In genomic region chr1:234681990-234682389, GRCh38 we compare ENCODE assay signal across 23 cellular contexts.
DNase-seq lines count a peak whose midpoint lies in the region; ATAC-seq, FAIRE-seq and TF ChIP-seq lines count a peak whose summit lies in the region.
"Had no signal": no experiment of that assay in that cellular context is flagged by ENCODE, and none has a peak within 500 bp of the region (broad histone marks: within the 10 kb centered on the region; RNA-seq: fewer than 3 reads in every experiment).

No MANE protein-coding gene starts in this region.

- H3K4me3 ChIP-seq in K562 (no peak overlapping the region), esophagus muscularis mucosa (no peak overlapping the region), prostate gland (no peak overlapping the region)
- H3K4me3 ChIP-seq: BLaER1 treated with 17β-estradiol and CSF1 and Interleukin-3, amounts not matched to agents 10 nM and 100 nM had no signal

- no peak for TF ChIP-seq CTCF in K562 (IDR thresholded peaks at IDR 0.05 in 2 of 3, conservative IDR thresholded peaks at IDR 0.05 in 1 of 3; ENCODE audit: insufficient read depth in 2 of 3, low read depth in 1 of 3, low read length in 3 of 3)
- TF ChIP-seq CTCF in esophagus muscularis mucosa (IDR thresholded peaks at IDR 0.05) = no peak
- TF ChIP-seq CTCF in prostate gland (IDR thresholded peaks at IDR 0.05) = no peak

- H3K36me3 ChIP-seq in K562 (ENCODE audit: control insufficient read depth, insufficient read depth, low read length) (no peaks in the 10 kb centered on the region), esophagus muscularis mucosa (no peaks in the 10 kb centered on the region), prostate gland (no peaks in the 10 kb centered on the region)
- H3K36me3 ChIP-seq: BE2C; BLaER1 treated with 17β-estradiol and CSF1 and Interleukin-3, amounts not matched to agents 10 nM and 100 nM had no signal

- no peaks in the 10 kb centered on the region for H3K9me1 ChIP-seq in K562 (ENCODE audit: control insufficient read depth, insufficient read depth, low read length)

- H3K9ac ChIP-seq in K562 (ENCODE audit: insufficient read depth in 1 of 2, low read depth in 2 of 2, low read length in 2 of 2) = no peak overlapping the region
- H3K9ac ChIP-seq: BLaER1 treated with 17β-estradiol and CSF1 and Interleukin-3, amounts not matched to agents 10 nM and 100 nM had no signal

- no peak overlapping the region for H3K4me2 ChIP-seq in K562 (ENCODE audit: insufficient read depth, low read length)
- H3K4me2 ChIP-seq: BLaER1 treated with 17β-estradiol and CSF1 and Interleukin-3, amounts not matched to agents 10 nM and 100 nM had no signal

- no peak for FAIRE-seq in K562 (lab: Jason Lieb, UNC)
- FAIRE-seq: D721Med, GM12891, GM18507 had no signal

- H3K27me3 ChIP-seq in K562 (ENCODE audit: control insufficient read depth in 2 of 2, insufficient read depth in 2 of 2, low read length in 2 of 2) (no peaks in the 10 kb centered on the region), esophagus muscularis mucosa (no peaks in the 10 kb centered on the region), prostate gland (replicated peaks; ENCODE audit: insufficient read depth) (no peaks in the 10 kb centered on the region)
- H3K27me3 ChIP-seq: BE2C; BLaER1 treated with 17β-estradiol and CSF1 and Interleukin-3, amounts not matched to agents 10 nM and 100 nM had no signal

- H3K79me2 ChIP-seq in K562 (ENCODE audit: control insufficient read depth, insufficient read depth, low read length) = no peaks in the 10 kb centered on the region

- BruUV-seq in K562 (replicated peaks; lab: Mats Ljungman, UMichigan) = no TSS peak

- no peak for TF ChIP-seq RAD21 in K562 (CRISPR knock-in tag; conservative IDR thresholded peaks at IDR 0.05 in 1 of 2, IDR thresholded peaks at IDR 0.05 in 1 of 2)

- peak; percentile 37; the same call in 2 of the 3 replicates for ATAC-seq in K562
- no peak for ATAC-seq in GM18909 (IDR thresholded peaks at IDR 0.05; ENCODE audit: poor library complexity, unreplicated experiment)

- in situ Hi-C loops in K562 (cut with MboI) = no loop called here

- no peak for TF ChIP-seq POLR2A in K562 (conservative IDR thresholded peaks at IDR 0.05)
- TF ChIP-seq POLR2A in esophagus muscularis mucosa (IDR thresholded peaks at IDR 0.05; ENCODE audit: low read depth) = no peak
- TF ChIP-seq POLR2A in prostate gland (IDR thresholded peaks at IDR 0.05) = no peak

- TF ChIP-seq EP300 in K562 (IDR thresholded peaks at IDR 0.05; ENCODE audit: low read length) = no peak
- no peak for TF ChIP-seq EP300 in esophagus muscularis mucosa (IDR thresholded peaks at IDR 0.05)

- CTCF ChIA-PET in K562 (lab: Yijun Ruan, JAX; ENCODE audit: low intra/inter-chr PET ratio) = no interaction called here

- H3K4me1 ChIP-seq in K562 (replicated peaks in 1 of 2; ENCODE audit: control insufficient read depth in 2 of 2, insufficient read depth in 2 of 2, low read length in 2 of 2) (no peaks in the 10 kb centered on the region; a peak in 1 of 5 replicates), esophagus muscularis mucosa (peaks cover 12 to 29% (median 24%) of the 10 kb centered on the region in 4 donors), prostate gland (replicated peaks) (no peaks in the 10 kb centered on the region)
- H3K4me1 ChIP-seq: BE2C had no signal

- DNase-seq in activated CD8-positive, alpha-beta memory T cell treated with anti-CD3 and anti-CD28 coated beads for 24 hours = peak; percentile 17
- no peak for DNase-seq in activated CD8-positive, alpha-beta memory T cell treated with anti-CD3 and anti-CD28 coated beads, Interleukin-2, amount 50 U/mL, for 4 hours
- DNase-seq in K562 (ENCODE audit: extremely low read depth in 1 of 4, low spot score in 3 of 4) (no peak), esophagus muscularis mucosa (ENCODE audit: extremely low spot score) (peak; percentile 66), prostate gland (ENCODE audit: low spot score) (peak; percentile 1), cerebellar nuclear complex (lab: John Stamatoyannopoulos, UW) (no peak)
- DNase-seq in activated effector memory CD4-positive, alpha-beta T cell treated with Interleukin-2 at 50 U/mL for 16 hours = no peak
- DNase-seq: AML-193; BE2C; CD4-positive, alpha-beta T cell; CD8-positive, alpha-beta memory T cell; DMS 273 treated with DMSO at 0.1 percent for 48 hours; DMS79 treated with DMSO at 0.1 percent for 48 hours; GF-D8; GOT3; H7; HCEC 1CT had no signal

- H3K27ac ChIP-seq in K562 (ENCODE audit: extremely low read depth, low read depth, low read length) = no peak overlapping the region
- H3K27ac ChIP-seq in esophagus muscularis mucosa (replicated peaks in 1 of 4) = no peak overlapping the region
- H3K27ac ChIP-seq in prostate gland = no peak overlapping the region
- H3K27ac ChIP-seq: 22Rv1; BLaER1 treated with 17β-estradiol and CSF1 and Interleukin-3, amounts not matched to agents 10 nM and 100 nM had no signal

- intact Hi-C loops in K562 (cut with micrococcal nuclease) (no loop called here), esophagus muscularis mucosa (cut with DNase I) (loop anchor here (5.0 kb wide), 2 partner anchors 65 to 240 kb away; no protein-coding TSS in a partner anchor), prostate gland (cut with DNase I) (no loop called here)

- H4K20me1 ChIP-seq in K562 (replicated peaks; ENCODE audit: control insufficient read depth, insufficient read depth, low read length) = no peaks in the 10 kb centered on the region
- H4K20me1 ChIP-seq: BLaER1 treated with 17β-estradiol and CSF1 and Interleukin-3, amounts not matched to agents 10 nM and 100 nM had no signal

- POLR2A ChIA-PET in K562 (lab: Yijun Ruan, JAX) = interaction anchor here (0.6 to 1.2 kb wide), 3 partner anchors 11 to 50 kb away, joined by 3 to 6 read pairs (median 4); no protein-coding TSS in a partner anchor

- H3K9me3 ChIP-seq in K562 (replicated peaks; ENCODE audit: control insufficient read depth, insufficient read depth, low read depth, low read length) (no peaks in the 10 kb centered on the region), esophagus muscularis mucosa (no peaks in the 10 kb centered on the region), prostate gland (no peaks in the 10 kb centered on the region)
- H3K9me3 ChIP-seq: BE2C had no signal

- WGBS in K562 (ENCODE audit: insufficient coverage, low coverage, missing lambda C conversion rate) = 12% methylated on average over 2 of the region's 2 CpGs
- 90% methylated on average over 2 of the region's 2 CpGs for WGBS in esophagus muscularis mucosa
- WGBS in prostate gland = 91% methylated on average over 2 of the region's 2 CpGs

- no peak overlapping the region for H2AFZ ChIP-seq in K562 (ENCODE audit: low read depth, low read length)

TF ChIP-seq in K562, 482 proteins besides CTCF, POLR2A, EP300 and RAD21 (continues in another document):
- TF ChIP-seq, protein P1, sequence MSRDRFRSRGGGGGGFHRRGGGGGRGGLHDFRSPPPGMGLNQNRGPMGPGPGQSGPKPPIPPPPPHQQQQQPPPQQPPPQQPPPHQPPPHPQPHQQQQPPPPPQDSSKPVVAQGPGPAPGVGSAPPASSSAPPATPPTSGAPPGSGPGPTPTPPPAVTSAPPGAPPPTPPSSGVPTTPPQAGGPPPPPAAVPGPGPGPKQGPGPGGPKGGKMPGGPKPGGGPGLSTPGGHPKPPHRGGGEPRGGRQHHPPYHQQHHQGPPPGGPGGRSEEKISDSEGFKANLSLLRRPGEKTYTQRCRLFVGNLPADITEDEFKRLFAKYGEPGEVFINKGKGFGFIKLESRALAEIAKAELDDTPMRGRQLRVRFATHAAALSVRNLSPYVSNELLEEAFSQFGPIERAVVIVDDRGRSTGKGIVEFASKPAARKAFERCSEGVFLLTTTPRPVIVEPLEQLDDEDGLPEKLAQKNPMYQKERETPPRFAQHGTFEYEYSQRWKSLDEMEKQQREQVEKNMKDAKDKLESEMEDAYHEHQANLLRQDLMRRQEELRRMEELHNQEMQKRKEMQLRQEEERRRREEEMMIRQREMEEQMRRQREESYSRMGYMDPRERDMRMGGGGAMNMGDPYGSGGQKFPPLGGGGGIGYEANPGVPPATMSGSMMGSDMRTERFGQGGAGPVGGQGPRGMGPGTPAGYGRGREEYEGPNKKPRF (IDR thresholded peaks at IDR 0.05; ENCODE audit: low read depth, low read length) = no peak
- 0 out of 2 replicates have a peak, but pooled peaks have one; percentile 5 for TF ChIP-seq CBFA2T2 (conservative IDR thresholded peaks at IDR 0.05)
- no peak for TF ChIP-seq KDM4B (IDR thresholded peaks at IDR 0.05; ENCODE audit: borderline replicate concordance in 2 of 2, low read depth in 1 of 2)
- no peak for TF ChIP-seq ZNF224 (CRISPR knock-in tag; IDR thresholded peaks at IDR 0.05)
- no peak for TF ChIP-seq CREB3 (tag; conservative IDR thresholded peaks at IDR 0.05; ENCODE audit: low read depth)
- no peak for TF ChIP-seq YBX1 (IDR thresholded peaks at IDR 0.05)
- no peak for TF ChIP-seq ERF (CRISPR knock-in tag; IDR thresholded peaks at IDR 0.05)
- no peak for TF ChIP-seq MAFG (tag; conservative IDR thresholded peaks at IDR 0.05)
- TF ChIP-seq CHCHD3 (CRISPR knock-in tag; IDR thresholded peaks at IDR 0.05) = no peak
- TF ChIP-seq BCOR (IDR thresholded peaks at IDR 0.05) = no peak
- no peak for TF ChIP-seq KDM5B (IDR thresholded peaks at IDR 0.05; ENCODE audit: insufficient replicate concordance, low read depth, low read length)
- no peak for TF ChIP-seq TCF3 (CRISPR knock-in tag; IDR thresholded peaks at IDR 0.05)
- no peak for TF ChIP-seq TAF15 (IDR thresholded peaks at IDR 0.05; ENCODE audit: low read depth, low read length)

Comparison
In these comparisons a context has a peak if more than half of its experiments do, and no peak if none do; other contexts are left out.
1. DNase-seq: peak in activated CD8-positive, alpha-beta memory T cell treated with anti-CD3 and anti-CD28 coated beads for 24 hours (single experiment), esophagus muscularis mucosa (single experiment) and prostate gland (single experiment); none in activated CD8-positive, alpha-beta memory T cell treated with anti-CD3 and anti-CD28 coated beads, Interleukin-2, amount 50 U/mL, for 4 hours (single experiment), K562 (0 of 4), activated effector memory CD4-positive, alpha-beta T cell treated with Interleukin-2 at 50 U/mL for 16 hours (single experiment) and cerebellar nuclear complex (0 of 2).